1 cellular context compared by ENCODE assay signal in genomic region chr6:131555992-131556391, GRCh38.
TF ChIP-seq lines count a peak whose summit lies in the region.

No MANE protein-coding gene starts in this region.

TF ChIP-seq in HepG2, 621 proteins besides CTCF, POLR2A, EP300 and RAD21 (continued from another document):
- TF ChIP-seq GRHL1 (CRISPR knock-in tag; conservative IDR thresholded peaks at IDR 0.05) (no peak), PPARG (CRISPR knock-in tag; conservative IDR thresholded peaks at IDR 0.05) (0 out of 2 replicates have a peak, but pooled peaks have one; percentile 25), ZNF432 (CRISPR knock-in tag; IDR thresholded peaks at IDR 0.05; ENCODE audit: borderline replicate concordance) (no peak), AKNA (CRISPR knock-in tag; IDR thresholded peaks at IDR 0.05; ENCODE audit: borderline replicate concordance) (no peak), PAXIP1 (CRISPR knock-in tag; conservative IDR thresholded peaks at IDR 0.05) (peak; percentile 62), LCORL (IDR thresholded peaks at IDR 0.05) (no peak), LCORL (CRISPR knock-in tag; IDR thresholded peaks at IDR 0.05) (peak; percentile 61; the same call in 1 of the 2 replicates), MEF2D (CRISPR knock-in tag; IDR thresholded peaks at IDR 0.05) (0 out of 2 replicates have a peak, but pooled peaks have one; percentile 22), GATAD2A (CRISPR knock-in tag; IDR thresholded peaks at IDR 0.05) (no peak), ELF3 (CRISPR knock-in tag; IDR thresholded peaks at IDR 0.05) (no peak), SOX6 (IDR thresholded peaks at IDR 0.05) (no peak), SOX6 (CRISPR knock-in tag; IDR thresholded peaks at IDR 0.05) (peak; percentile 71), CREM (IDR thresholded peaks at IDR 0.05) (peak; percentile 12; the same call in 1 of the 2 replicates), CREM (CRISPR knock-in tag; IDR thresholded peaks at IDR 0.05) (no peak), KLF6 (CRISPR knock-in tag; IDR thresholded peaks at IDR 0.05) (no peak)
- TF ChIP-seq, protein P1, sequence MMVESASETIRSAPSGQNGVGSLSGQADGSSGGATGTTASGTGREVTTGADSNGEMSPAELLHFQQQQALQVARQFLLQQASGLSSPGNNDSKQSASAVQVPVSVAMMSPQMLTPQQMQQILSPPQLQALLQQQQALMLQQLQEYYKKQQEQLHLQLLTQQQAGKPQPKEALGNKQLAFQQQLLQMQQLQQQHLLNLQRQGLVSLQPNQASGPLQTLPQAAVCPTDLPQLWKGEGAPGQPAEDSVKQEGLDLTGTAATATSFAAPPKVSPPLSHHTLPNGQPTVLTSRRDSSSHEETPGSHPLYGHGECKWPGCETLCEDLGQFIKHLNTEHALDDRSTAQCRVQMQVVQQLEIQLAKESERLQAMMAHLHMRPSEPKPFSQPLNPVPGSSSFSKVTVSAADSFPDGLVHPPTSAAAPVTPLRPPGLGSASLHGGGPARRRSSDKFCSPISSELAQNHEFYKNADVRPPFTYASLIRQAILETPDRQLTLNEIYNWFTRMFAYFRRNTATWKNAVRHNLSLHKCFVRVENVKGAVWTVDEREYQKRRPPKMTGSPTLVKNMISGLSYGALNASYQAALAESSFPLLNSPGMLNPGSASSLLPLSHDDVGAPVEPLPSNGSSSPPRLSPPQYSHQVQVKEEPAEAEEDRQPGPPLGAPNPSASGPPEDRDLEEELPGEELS (CRISPR knock-in tag; IDR thresholded peaks at IDR 0.05), result 0 out of 2 replicates have a peak, but pooled peaks have one; percentile 48
- TF ChIP-seq, protein P2, sequence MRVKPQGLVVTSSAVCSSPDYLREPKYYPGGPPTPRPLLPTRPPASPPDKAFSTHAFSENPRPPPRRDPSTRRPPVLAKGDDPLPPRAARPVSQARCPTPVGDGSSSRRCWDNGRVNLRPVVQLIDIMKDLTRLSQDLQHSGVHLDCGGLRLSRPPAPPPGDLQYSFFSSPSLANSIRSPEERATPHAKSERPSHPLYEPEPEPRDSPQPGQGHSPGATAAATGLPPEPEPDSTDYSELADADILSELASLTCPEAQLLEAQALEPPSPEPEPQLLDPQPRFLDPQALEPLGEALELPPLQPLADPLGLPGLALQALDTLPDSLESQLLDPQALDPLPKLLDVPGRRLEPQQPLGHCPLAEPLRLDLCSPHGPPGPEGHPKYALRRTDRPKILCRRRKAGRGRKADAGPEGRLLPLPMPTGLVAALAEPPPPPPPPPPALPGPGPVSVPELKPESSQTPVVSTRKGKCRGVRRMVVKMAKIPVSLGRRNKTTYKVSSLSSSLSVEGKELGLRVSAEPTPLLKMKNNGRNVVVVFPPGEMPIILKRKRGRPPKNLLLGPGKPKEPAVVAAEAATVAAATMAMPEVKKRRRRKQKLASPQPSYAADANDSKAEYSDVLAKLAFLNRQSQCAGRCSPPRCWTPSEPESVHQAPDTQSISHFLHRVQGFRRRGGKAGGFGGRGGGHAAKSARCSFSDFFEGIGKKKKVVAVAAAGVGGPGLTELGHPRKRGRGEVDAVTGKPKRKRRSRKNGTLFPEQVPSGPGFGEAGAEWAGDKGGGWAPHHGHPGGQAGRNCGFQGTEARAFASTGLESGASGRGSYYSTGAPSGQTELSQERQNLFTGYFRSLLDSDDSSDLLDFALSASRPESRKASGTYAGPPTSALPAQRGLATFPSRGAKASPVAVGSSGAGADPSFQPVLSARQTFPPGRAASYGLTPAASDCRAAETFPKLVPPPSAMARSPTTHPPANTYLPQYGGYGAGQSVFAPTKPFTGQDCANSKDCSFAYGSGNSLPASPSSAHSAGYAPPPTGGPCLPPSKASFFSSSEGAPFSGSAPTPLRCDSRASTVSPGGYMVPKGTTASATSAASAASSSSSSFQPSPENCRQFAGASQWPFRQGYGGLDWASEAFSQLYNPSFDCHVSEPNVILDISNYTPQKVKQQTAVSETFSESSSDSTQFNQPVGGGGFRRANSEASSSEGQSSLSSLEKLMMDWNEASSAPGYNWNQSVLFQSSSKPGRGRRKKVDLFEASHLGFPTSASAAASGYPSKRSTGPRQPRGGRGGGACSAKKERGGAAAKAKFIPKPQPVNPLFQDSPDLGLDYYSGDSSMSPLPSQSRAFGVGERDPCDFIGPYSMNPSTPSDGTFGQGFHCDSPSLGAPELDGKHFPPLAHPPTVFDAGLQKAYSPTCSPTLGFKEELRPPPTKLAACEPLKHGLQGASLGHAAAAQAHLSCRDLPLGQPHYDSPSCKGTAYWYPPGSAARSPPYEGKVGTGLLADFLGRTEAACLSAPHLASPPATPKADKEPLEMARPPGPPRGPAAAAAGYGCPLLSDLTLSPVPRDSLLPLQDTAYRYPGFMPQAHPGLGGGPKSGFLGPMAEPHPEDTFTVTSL (CRISPR knock-in tag; IDR thresholded peaks at IDR 0.05; ENCODE audit: borderline replicate concordance), result peak; percentile 64; the same call in 1 of the 2 replicates
